In genomic region chr16:85751665-85752501, GRCh38 we compare ENCODE assay signal across 11 cellular contexts. TPM values are rescaled to one million over a fixed set of nuclear protein-coding genes. Genes with fewer than 3 reads are reported as not detected.
DNase-seq lines count a peak whose midpoint lies in the region; ATAC-seq and TF ChIP-seq lines count a peak whose summit lies in the region.
"Had no signal": no experiment of that assay in that cellular context is flagged by ENCODE, and none has a peak within 500 bp of the region (broad histone marks: within the 10 kb centered on the region; RNA-seq: fewer than 3 reads in every experiment).

No MANE protein-coding gene starts in this region.

- peak; percentile 61 for DNase-seq in A172 (ENCODE audit: low spot score)
- no peak for DNase-seq in GM12865 (ENCODE audit: low read depth)
- DNase-seq in RWPE2 (ENCODE audit: low spot score), result peak; percentile 97
- DNase-seq in epidermal melanocyte (ENCODE audit: insufficient read length, low spot score), result no peak
- DNase-seq in mucosa of descending colon, result no peak
- DNase-seq in activated CD4-positive, alpha-beta T cell treated with anti-CD3 and anti-CD28 coated beads for 36 hours, result no peak
- DNase-seq: activated CD8-positive, alpha-beta memory T cell treated with anti-CD3 and anti-CD28 coated beads, Interleukin-2, amount 10 ng/mL, durations not matched to agents 7 days and 5 days; SHP77 treated with DMSO at 0.1 percent for 48 hours had no signal

- H3K27me3 Mint-ChIP-seq in activated CD4-positive, alpha-beta T cell treated with anti-CD3 and anti-CD28 coated beads for 36 hours, result peaks cover 19% of the 10 kb centered on the region

- CTCF ChIA-PET in activated CD4-positive, alpha-beta T cell treated with anti-CD3 and anti-CD28 coated beads for 36 hours (lab: Charles Lee), result no interaction called here

- intact Hi-C loops in mucosa of descending colon (cut with DNase I, micrococcal nuclease), result no loop called here
- intact Hi-C loops in activated CD4-positive, alpha-beta T cell treated with anti-CD3 and anti-CD28 coated beads for 36 hours (cut with DNase I, micrococcal nuclease), result loop anchor here in 1 of 2 experiments (1.0 kb wide), 1 partner anchor 64 kb away; the partner anchor contains the start of gene GINS2

- no peak overlapping the region for H3K27ac Mint-ChIP-seq in activated CD4-positive, alpha-beta T cell treated with anti-CD3 and anti-CD28 coated beads for 36 hours
- H3K27ac Mint-ChIP-seq: activated CD8-positive, alpha-beta memory T cell treated with anti-CD3 and anti-CD28 coated beads, Interleukin-2, amount 10 ng/mL, durations not matched to agents 7 days and 5 days had no signal

- H3K36me3 Mint-ChIP-seq in activated CD4-positive, alpha-beta T cell treated with anti-CD3 and anti-CD28 coated beads for 36 hours (ENCODE audit: low read depth), result no peaks in the 10 kb centered on the region
- H3K36me3 Mint-ChIP-seq: activated CD8-positive, alpha-beta memory T cell treated with anti-CD3 and anti-CD28 coated beads, Interleukin-2, amount 10 ng/mL, durations not matched to agents 7 days and 5 days had no signal

- POLR2A ChIA-PET in activated CD4-positive, alpha-beta T cell treated with anti-CD3 and anti-CD28 coated beads for 36 hours (lab: Charles Lee), result no interaction called here

- peaks cover 35% of the 10 kb centered on the region for H3K36me3 ChIP-seq in RWPE2 (ENCODE audit: low read depth)
- no peaks in the 10 kb centered on the region for H3K36me3 ChIP-seq in iPS-15b (ENCODE audit: control insufficient read depth, insufficient read depth, low read length)
- H3K36me3 ChIP-seq in mucosa of descending colon (ENCODE audit: low read depth), result no peaks in the 10 kb centered on the region
- H3K36me3 ChIP-seq: suprapubic skin had no signal

- peak overlapping the region; percentile 46 for H3K4me3 ChIP-seq in GM12865 (ENCODE audit: low read depth, low read length)
- peak overlapping the region; percentile 99 for H3K4me3 ChIP-seq in RWPE2 (ENCODE audit: severe bottlenecking)
- peak overlapping the region; percentile 60 for H3K4me3 ChIP-seq in iPS-15b (ENCODE audit: low read depth, low read length)
- no peak overlapping the region for H3K4me3 ChIP-seq in mucosa of descending colon

- H3K4me3 Mint-ChIP-seq in activated CD4-positive, alpha-beta T cell treated with anti-CD3 and anti-CD28 coated beads for 36 hours, result no peak overlapping the region
- H3K4me3 Mint-ChIP-seq: activated CD8-positive, alpha-beta memory T cell treated with anti-CD3 and anti-CD28 coated beads, Interleukin-2, amount 10 ng/mL, durations not matched to agents 7 days and 5 days had no signal

- H3K9me3 ChIP-seq in RWPE2 (ENCODE audit: severe bottlenecking) (no peaks in the 10 kb centered on the region), iPS-15b (ENCODE audit: control insufficient read depth, insufficient read depth, low read length) (no peaks in the 10 kb centered on the region), mucosa of descending colon (no peaks in the 10 kb centered on the region)
- H3K9me3 ChIP-seq: suprapubic skin had no signal

- TF ChIP-seq CTCF in GM12865 (IDR thresholded peaks at IDR 0.05; ENCODE audit: insufficient read depth, low read depth, low read length, missing control alignments), result no peak
- TF ChIP-seq CTCF in RWPE2 (IDR thresholded peaks at IDR 0.05; ENCODE audit: poor library complexity, severe bottlenecking), result no peak
- TF ChIP-seq CTCF in mucosa of descending colon (IDR thresholded peaks at IDR 0.05), result no peak

- H3K4me1 Mint-ChIP-seq in activated CD4-positive, alpha-beta T cell treated with anti-CD3 and anti-CD28 coated beads for 36 hours, result peaks cover 11% of the 10 kb centered on the region

- H3K4me1 ChIP-seq in RWPE2 (ENCODE audit: insufficient read depth, poor library complexity, severe bottlenecking) (peaks cover 50% of the 10 kb centered on the region), iPS-15b (ENCODE audit: control insufficient read depth, insufficient read depth, low read length) (peaks cover 22% of the 10 kb centered on the region), mucosa of descending colon (ENCODE audit: low read depth) (peaks cover 28% of the 10 kb centered on the region)

- ATAC-seq in RWPE2 (ENCODE audit: low read depth) (peak; percentile 73), mucosa of descending colon (no peak), HG03565 (IDR thresholded peaks at IDR 0.05; ENCODE audit: unreplicated experiment) (no peak)
- ATAC-seq in activated CD4-positive, alpha-beta T cell treated with anti-CD3 and anti-CD28 coated beads for 36 hours, result no peak

- no peak overlapping the region for H3K9ac ChIP-seq in iPS-15b (ENCODE audit: low read depth, low read length)

- H3K9me3 Mint-ChIP-seq in activated CD4-positive, alpha-beta T cell treated with anti-CD3 and anti-CD28 coated beads for 36 hours (ENCODE audit: low read depth), result no peaks in the 10 kb centered on the region

- H3K27me3 ChIP-seq in RWPE2 (ENCODE audit: insufficient read depth, poor library complexity, severe bottlenecking) (no peaks in the 10 kb centered on the region), iPS-15b (ENCODE audit: control insufficient read depth, insufficient read depth, low read length) (peaks cover 8% of the 10 kb centered on the region)
- H3K27me3 ChIP-seq: suprapubic skin had no signal

- peak overlapping the region; percentile 99 for H3K27ac ChIP-seq in RWPE2 (ENCODE audit: poor library complexity, severe bottlenecking)
- H3K27ac ChIP-seq: suprapubic skin had no signal

RNA-seq across cellular contexts. Expression of gene C16orf74, which starts 1.0 kb away (rescaled TPM):
- total RNA-seq in A172 (2014; rRNA removed; shearing (Covaris generic)), result 10.9 and 11.1 TPM in 2 replicates
- total RNA-seq in mucosa of descending colon, result 1 to 10 TPM in 2 of 3 donors, under 1 TPM in 1; 0.73 to 1.3 (median 1.0) TPM
- total RNA-seq in activated CD4-positive, alpha-beta T cell treated with anti-CD3 and anti-CD28 coated beads for 36 hours, result under 1 TPM; 0.23 to 0.25 TPM

RNA-seq across cellular contexts. Expression of gene EMC8, which starts 47.5 kb away (rescaled TPM):
- total RNA-seq in A172 (2014; rRNA removed; shearing (Covaris generic)), result 65.9 and 68.5 TPM in 2 replicates
- 10 to 100 TPM; 27.7 to 31.0 (median 30.2) TPM for total RNA-seq in mucosa of descending colon
- 10 to 100 TPM; 30.4 to 32.9 TPM for total RNA-seq in activated CD4-positive, alpha-beta T cell treated with anti-CD3 and anti-CD28 coated beads for 36 hours

RNA-seq across cellular contexts. Expression of gene COX4I1, which starts 47.6 kb away (rescaled TPM):
- 784 and 875 TPM in 2 replicates for total RNA-seq in A172 (2014; rRNA removed; shearing (Covaris generic))
- total RNA-seq in mucosa of descending colon, result 1,000 to 10,000 TPM in 2 of 3 donors, 100 to 1,000 TPM in 1; 793 to 1,140 (median 1,020) TPM
- total RNA-seq in activated CD4-positive, alpha-beta T cell treated with anti-CD3 and anti-CD28 coated beads for 36 hours, result 100 to 1,000 TPM; 374 to 508 TPM

Comparison
In these comparisons a context has a peak if more than half of its experiments do, and no peak if none do; other contexts are left out.
1. DNase-seq: peak in A172 (single experiment) and RWPE2 (single experiment); none in GM12865 (single experiment), epidermal melanocyte (single experiment), mucosa of descending colon (0 of 3) and activated CD4-positive, alpha-beta T cell treated with anti-CD3 and anti-CD28 coated beads for 36 hours (single experiment).